Comparison of ENCODE assay signal across 9 cellular contexts in the genomic region with DNA sequence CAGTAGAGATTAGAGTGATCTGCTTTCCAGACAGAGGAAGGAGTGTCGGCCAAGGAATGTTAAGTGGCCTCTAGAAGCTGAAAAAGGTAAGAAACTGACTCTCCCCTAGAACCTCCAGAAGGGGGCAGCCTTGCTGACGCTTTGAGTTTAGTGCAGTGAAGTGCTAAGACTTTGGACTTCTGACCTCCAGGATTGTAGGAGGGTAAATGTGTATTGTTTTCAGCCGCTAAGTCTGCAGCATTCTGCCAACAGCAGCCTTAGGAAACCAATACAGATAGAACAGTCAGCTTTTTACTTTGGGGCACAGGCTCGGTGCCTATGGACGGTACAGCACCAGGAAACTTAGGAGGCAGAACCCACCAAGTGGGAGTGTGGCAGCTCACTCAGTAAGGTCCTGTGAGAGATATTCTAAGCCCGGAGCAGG. TPM values are rescaled to one million over a fixed set of nuclear protein-coding genes. Genes with fewer than 3 reads are reported as not detected.
DNase-seq lines count a peak whose midpoint lies in the region; ATAC-seq and TF ChIP-seq lines count a peak whose summit lies in the region.
"Had no signal": no experiment of that assay in that cellular context is flagged by ENCODE, and none has a peak within 500 bp of the region (broad histone marks: within the 10 kb centered on the region; RNA-seq: fewer than 3 reads in every experiment).

No MANE protein-coding gene starts in this region.

- H3K36me3 ChIP-seq in fibroblast of lung (ENCODE audit: control insufficient read depth, insufficient read depth, low read length) = peaks cover 3% of the 10 kb centered on the region
- no peaks in the 10 kb centered on the region for H3K36me3 ChIP-seq in neural cell (ENCODE audit: insufficient read depth, low read length)

- DNase-seq in NCI-H2081 (lab: John Stamatoyannopoulos, UW) (peak; percentile 27 to 38), NCI-H2081 treated with DMSO at 0.1 percent for 48 hours (lab: John Stamatoyannopoulos, UW) (no peak), M059J (ENCODE audit: low read depth) (peak; percentile 51), activated B cell treated with CpG ODN at 0.5 μM for 24 hours (no peak), fibroblast of lung (ENCODE audit: low read depth in 2 of 2) (peak; percentile 58 to 62), sciatic nerve (ENCODE audit: low spot score) (no peak)

- TF ChIP-seq EP300 in neural cell (conservative IDR thresholded peaks at IDR 0.05; ENCODE audit: poor library complexity, severe bottlenecking) = no peak

- H3K79me2 ChIP-seq in fibroblast of lung (ENCODE audit: control insufficient read depth, insufficient read depth, low read length) = peaks cover 24% of the 10 kb centered on the region
- peaks cover 19% of the 10 kb centered on the region for H3K79me2 ChIP-seq in neural cell (replicated peaks; ENCODE audit: insufficient read depth, low read length)

- H3F3A ChIP-seq in neural cell (ENCODE audit: insufficient read depth, low read length, poor library complexity, severe bottlenecking) = no peaks in the 10 kb centered on the region

- no peaks in the 10 kb centered on the region for H3K27me3 Mint-ChIP-seq in activated B cell treated with CpG ODN at 0.5 μM for 24 hours
- H3K27me3 Mint-ChIP-seq: activated naive CD4-positive, alpha-beta T cell treated with anti-CD3 and anti-CD28 coated beads, Interleukin-2, amount 50 U/mL, for 24 hours had no signal

- H3K4me3 ChIP-seq in fibroblast of lung (replicated peaks in 1 of 4; ENCODE audit: control extremely low read depth in 1 of 4, insufficient read depth in 1 of 4, low read depth in 3 of 4, low read length in 4 of 4) (no peak overlapping the region), neural cell (ENCODE audit: low read length) (no peak overlapping the region)

- no peak overlapping the region for H3K4me3 Mint-ChIP-seq in activated B cell treated with CpG ODN at 0.5 μM for 24 hours
- H3K4me3 Mint-ChIP-seq: activated naive CD4-positive, alpha-beta T cell treated with anti-CD3 and anti-CD28 coated beads, Interleukin-2, amount 50 U/mL, for 24 hours had no signal

- H2AFZ ChIP-seq in fibroblast of lung (ENCODE audit: low read length) (no peak overlapping the region), neural cell (ENCODE audit: low read depth, low read length) (no peak overlapping the region)

- peaks cover 14% of the 10 kb centered on the region for H3K36me3 Mint-ChIP-seq in activated B cell treated with CpG ODN at 0.5 μM for 24 hours (ENCODE audit: low read depth)

- intact Hi-C loops in activated B cell treated with CpG ODN at 0.5 μM for 24 hours (cut with micrococcal nuclease) = loop anchor here (1.0 kb wide), 2 partner anchors 44 to 196 kb away; no protein-coding TSS in a partner anchor
- intact Hi-C loops in sciatic nerve (cut with DNase I) = no loop called here

- H3K9me3 Mint-ChIP-seq in activated B cell treated with CpG ODN at 0.5 μM for 24 hours = peaks cover 4% of the 10 kb centered on the region

- ATAC-seq in activated B cell treated with CpG ODN at 0.5 μM for 24 hours (ENCODE audit: low read depth) = no peak
- no peak for ATAC-seq in sciatic nerve
- no peak for ATAC-seq in GM18519 (IDR thresholded peaks at IDR 0.05; ENCODE audit: low FRiP score, unreplicated experiment)

- peaks cover 41% of the 10 kb centered on the region for H3K4me1 Mint-ChIP-seq in activated B cell treated with CpG ODN at 0.5 μM for 24 hours

- POLR2A ChIA-PET in activated B cell treated with CpG ODN at 0.5 μM for 24 hours (lab: Charles Lee) = interaction anchor here (0.6 to 2.9 kb wide), 11 partner anchors 9 to 821 kb away, joined by 3 to 14 read pairs (median 4); no protein-coding TSS in a partner anchor

- H4K20me1 ChIP-seq in fibroblast of lung (ENCODE audit: control insufficient read depth, extremely low read depth, insufficient read depth, low read length) = no peaks in the 10 kb centered on the region
- H4K20me1 ChIP-seq in neural cell (ENCODE audit: insufficient read depth) = no peaks in the 10 kb centered on the region

- H3K4me1 ChIP-seq in fibroblast of lung (ENCODE audit: control insufficient read depth, extremely low read depth, insufficient read depth, low read length) = peaks cover 10% of the 10 kb centered on the region

- H3K9me2 ChIP-seq in neural cell (ENCODE audit: insufficient read depth, low read length) = no peaks in the 10 kb centered on the region

- H3K4me2 ChIP-seq in fibroblast of lung (ENCODE audit: extremely low read depth, insufficient read depth, low read length) (no peak overlapping the region), neural cell (ENCODE audit: low read length) (no peak overlapping the region)

- H3K27ac Mint-ChIP-seq in activated B cell treated with CpG ODN at 0.5 μM for 24 hours = no peak overlapping the region
- H3K27ac Mint-ChIP-seq: activated naive CD4-positive, alpha-beta T cell treated with anti-CD3 and anti-CD28 coated beads, Interleukin-2, amount 50 U/mL, for 24 hours had no signal

- H3K9me3 ChIP-seq in fibroblast of lung (ENCODE audit: control insufficient read depth, insufficient read depth, low read depth, low read length) (no peaks in the 10 kb centered on the region), neural cell (ENCODE audit: low read length) (peaks cover 4% of the 10 kb centered on the region)

- no peak for TF ChIP-seq RAD21 in neural cell (conservative IDR thresholded peaks at IDR 0.05)

- H3K27me3 ChIP-seq in fibroblast of lung (ENCODE audit: control insufficient read depth, insufficient read depth, low read length) = no peaks in the 10 kb centered on the region
- H3K27me3 ChIP-seq in neural cell (ENCODE audit: insufficient read depth, low read depth, low read length) = no peaks in the 10 kb centered on the region

- no peak overlapping the region for H3K9ac ChIP-seq in fibroblast of lung (ENCODE audit: insufficient read depth, low read length)
- H3K9ac ChIP-seq in neural cell (ENCODE audit: low read length) = no peak overlapping the region

- no peak overlapping the region for H3K27ac ChIP-seq in fibroblast of lung (ENCODE audit: insufficient read depth, low read length)
- no peak overlapping the region for H3K27ac ChIP-seq in neural cell (ENCODE audit: low read length)

- CTCF ChIA-PET in activated B cell treated with CpG ODN at 0.5 μM for 24 hours (lab: Charles Lee) = interaction anchor here (0.6 to 11.6 kb wide), 23 partner anchors 8 to 254 kb away, joined by 3 to 266 read pairs (median 5); partner anchors contain the start of gene CERK

- TF ChIP-seq CTCF in activated B cell treated with CpG ODN at 0.5 μM for 24 hours (IDR thresholded peaks at IDR 0.05) (peak; percentile 59), fibroblast of lung (conservative IDR thresholded peaks at IDR 0.05 in 1 of 2, IDR thresholded peaks at IDR 0.05 in 1 of 2; ENCODE audit: low read depth in 1 of 2, low read length in 2 of 2) (peak; percentile 74 to 80), neural cell (IDR thresholded peaks at IDR 0.05; ENCODE audit: poor library complexity, severe bottlenecking) (peak; percentile 46)

TF ChIP-seq in neural cell, 6 proteins besides CTCF, POLR2A, EP300 and RAD21:
- no peak for TF ChIP-seq POLR2AphosphoS5 (IDR thresholded peaks at IDR 0.05)
- TF ChIP-seq, protein P1, sequence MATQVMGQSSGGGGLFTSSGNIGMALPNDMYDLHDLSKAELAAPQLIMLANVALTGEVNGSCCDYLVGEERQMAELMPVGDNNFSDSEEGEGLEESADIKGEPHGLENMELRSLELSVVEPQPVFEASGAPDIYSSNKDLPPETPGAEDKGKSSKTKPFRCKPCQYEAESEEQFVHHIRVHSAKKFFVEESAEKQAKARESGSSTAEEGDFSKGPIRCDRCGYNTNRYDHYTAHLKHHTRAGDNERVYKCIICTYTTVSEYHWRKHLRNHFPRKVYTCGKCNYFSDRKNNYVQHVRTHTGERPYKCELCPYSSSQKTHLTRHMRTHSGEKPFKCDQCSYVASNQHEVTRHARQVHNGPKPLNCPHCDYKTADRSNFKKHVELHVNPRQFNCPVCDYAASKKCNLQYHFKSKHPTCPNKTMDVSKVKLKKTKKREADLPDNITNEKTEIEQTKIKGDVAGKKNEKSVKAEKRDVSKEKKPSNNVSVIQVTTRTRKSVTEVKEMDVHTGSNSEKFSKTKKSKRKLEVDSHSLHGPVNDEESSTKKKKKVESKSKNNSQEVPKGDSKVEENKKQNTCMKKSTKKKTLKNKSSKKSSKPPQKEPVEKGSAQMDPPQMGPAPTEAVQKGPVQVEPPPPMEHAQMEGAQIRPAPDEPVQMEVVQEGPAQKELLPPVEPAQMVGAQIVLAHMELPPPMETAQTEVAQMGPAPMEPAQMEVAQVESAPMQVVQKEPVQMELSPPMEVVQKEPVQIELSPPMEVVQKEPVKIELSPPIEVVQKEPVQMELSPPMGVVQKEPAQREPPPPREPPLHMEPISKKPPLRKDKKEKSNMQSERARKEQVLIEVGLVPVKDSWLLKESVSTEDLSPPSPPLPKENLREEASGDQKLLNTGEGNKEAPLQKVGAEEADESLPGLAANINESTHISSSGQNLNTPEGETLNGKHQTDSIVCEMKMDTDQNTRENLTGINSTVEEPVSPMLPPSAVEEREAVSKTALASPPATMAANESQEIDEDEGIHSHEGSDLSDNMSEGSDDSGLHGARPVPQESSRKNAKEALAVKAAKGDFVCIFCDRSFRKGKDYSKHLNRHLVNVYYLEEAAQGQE (IDR thresholded peaks at IDR 0.05; ENCODE audit: borderline replicate concordance) = no peak
- no peak for TF ChIP-seq EZH2 (IDR thresholded peaks at IDR 0.05; ENCODE audit: borderline replicate concordance, insufficient read depth, low read length, poor library complexity, severe bottlenecking)
- no peak for TF ChIP-seq SMC3 (conservative IDR thresholded peaks at IDR 0.05; ENCODE audit: poor library complexity)
- TF ChIP-seq TAF1 (IDR thresholded peaks at IDR 0.05; ENCODE audit: low read depth) = no peak
- TF ChIP-seq MXI1 (conservative IDR thresholded peaks at IDR 0.05; ENCODE audit: poor library complexity, severe bottlenecking) = no peak

RNA-seq across cellular contexts. Expression of gene TBC1D22A, which starts 3.6 kb away (rescaled TPM):
- 6.8 and 7.3 TPM in 2 replicates for total RNA-seq in M059J (2014; rRNA removed; shearing (Covaris generic))
- total RNA-seq in activated B cell treated with CpG ODN at 0.5 μM for 24 hours (73.0 and 85.9 TPM in 2 replicates), fibroblast of lung (10.3 and 11.6 TPM in 2 replicates), sciatic nerve (36.3 TPM)
- polyA plus RNA-seq in fibroblast of lung (16.2 and 17.6 TPM in 2 replicates), neural cell (9.3 and 10.4 TPM in 2 replicates)
- 17.6 and 20.0 TPM in 2 replicates for polyA plus RNA-seq in fibroblast of lung (2012)
- polyA minus RNA-seq in fibroblast of lung (ENCODE audit: low replicate concordance) (11.7 and 21.2 TPM in 2 replicates), neural cell (8.2 and 10.5 TPM in 2 replicates)

RNA-seq across cellular contexts. Expression of gene CERK, which starts 20.8 kb away (rescaled TPM):
- total RNA-seq in M059J (2014; rRNA removed; shearing (Covaris generic)) = 12.2 and 22.8 TPM in 2 replicates
- 13.8 and 16.9 TPM in 2 replicates for total RNA-seq in activated B cell treated with CpG ODN at 0.5 μM for 24 hours
- total RNA-seq in fibroblast of lung = 24.9 and 28.2 TPM in 2 replicates
- polyA plus RNA-seq in fibroblast of lung = 19.5 and 23.8 TPM in 2 replicates
- polyA plus RNA-seq in fibroblast of lung (2012) = 18.8 and 25.5 TPM in 2 replicates
- 40.7 and 44.1 TPM in 2 replicates for polyA minus RNA-seq in fibroblast of lung (ENCODE audit: low replicate concordance)
- polyA plus RNA-seq in neural cell = 57.4 and 66.2 TPM in 2 replicates
- polyA minus RNA-seq in neural cell = 88.8 and 96.7 TPM in 2 replicates
- 27.3 TPM for total RNA-seq in sciatic nerve

Comparison
In these comparisons a context has a peak if more than half of its experiments do, and no peak if none do; other contexts are left out.
1. DNase-seq: peak in NCI-H2081 (2 of 2), M059J (single experiment) and fibroblast of lung (2 of 2); none in NCI-H2081 treated with DMSO at 0.1 percent for 48 hours (single experiment), activated B cell treated with CpG ODN at 0.5 μM for 24 hours (single experiment) and sciatic nerve (single experiment).
2. Peak in every context shown above with its lines, with median percentiles within 50 percentile points of each other: CTCF ChIP-seq.